ENCODE assay signal across 8 cellular contexts in genomic region chr19:13153627-13154240, GRCh38. TPM values are rescaled to one million over a fixed set of nuclear protein-coding genes. Genes with fewer than 3 reads are reported as not detected.
DNase-seq lines count a peak whose midpoint lies in the region; ATAC-seq, FAIRE-seq and TF ChIP-seq lines count a peak whose summit lies in the region.

No MANE protein-coding gene starts in this region.

- H3K36me3 ChIP-seq in CD4-positive, CD25-positive, alpha-beta regulatory T cell (ENCODE audit: control insufficient read depth, insufficient read depth, low read length): no peaks in the 10 kb centered on the region
- H3K36me3 ChIP-seq in HUES48 (ENCODE audit: control insufficient read depth, insufficient read depth, low read length) (0 out of 2 replicates have a peak, but pooled peaks cover 3% of the 10 kb centered on the region), prostate gland (no peaks in the 10 kb centered on the region)

- H3K27ac ChIP-seq in CD4-positive, CD25-positive, alpha-beta regulatory T cell (ENCODE audit: insufficient read depth, low read length, poor library complexity, severe bottlenecking): peak overlapping the region; percentile 97
- H3K27ac ChIP-seq in HUES48 (ENCODE audit: low read depth, low read length) (peak overlapping the region; percentile 100), prostate gland (peak overlapping the region; percentile 98 to 100)

- no peak for ATAC-seq in CD4-positive, CD25-positive, alpha-beta regulatory T cell (ENCODE audit: low read depth in 2 of 2)
- ATAC-seq in activated T-cell treated with anti-CD3 and anti-CD28 coated beads, Interleukin-2, amount 50 U/mL, for 72 hours (replicated peaks in 1 of 2): no peak
- ATAC-seq in HG02973 (IDR thresholded peaks at IDR 0.05; ENCODE audit: unreplicated experiment): no peak

- WGBS in prostate gland: under 1% methylated on average over 51 of the region's 63 CpGs

- no peaks in the 10 kb centered on the region for H3K27me3 ChIP-seq in CD4-positive, CD25-positive, alpha-beta regulatory T cell (ENCODE audit: control insufficient read depth, insufficient read depth, low read length)
- H3K27me3 ChIP-seq in HUES48 (ENCODE audit: control insufficient read depth, insufficient read depth, low read length): no peaks in the 10 kb centered on the region
- no peaks in the 10 kb centered on the region for H3K27me3 ChIP-seq in prostate gland (replicated peaks; ENCODE audit: insufficient read depth)

- TF ChIP-seq POLR2A in prostate gland (IDR thresholded peaks at IDR 0.05): no peak

- H3K9me3 Mint-ChIP-seq in CD4-positive, CD25-positive, alpha-beta regulatory T cell: peaks cover 0 to 5% (median 1%) of the 10 kb centered on the region in 7 donors
- H3K9me3 Mint-ChIP-seq in activated T-cell treated with anti-CD3 and anti-CD28 coated beads, Interleukin-2, amount 50 U/mL, for 72 hours: no peaks in the 10 kb centered on the region

- peak overlapping the region; percentile 98 for H3K4me3 ChIP-seq in CD4-positive, CD25-positive, alpha-beta regulatory T cell (ENCODE audit: low read depth, low read length)
- peak overlapping the region; percentile 86 for H3K4me3 ChIP-seq in HUES48 (ENCODE audit: low read depth, low read length)
- peak overlapping the region; percentile 83 to 89 for H3K4me3 ChIP-seq in prostate gland

- H3K4me3 Mint-ChIP-seq in CD4-positive, CD25-positive, alpha-beta regulatory T cell: peak overlapping the region; percentile 94 to 99 (median 98)
- H3K4me3 Mint-ChIP-seq in activated T-cell treated with anti-CD3 and anti-CD28 coated beads, Interleukin-2, amount 50 U/mL, for 72 hours: peak overlapping the region; percentile 89 to 99

- no peak for DNase-seq in CD4-positive, CD25-positive, alpha-beta regulatory T cell
- DNase-seq in activated T-cell treated with anti-CD3 and anti-CD28 coated beads, Interleukin-2, amount 50 U/mL, for 72 hours: peak; percentile 25 to 36
- DNase-seq in germinal center (ENCODE audit: low spot score) (peak; percentile 30), prostate gland (ENCODE audit: low spot score) (no peak), HTR-8/SVneo (ENCODE audit: insufficient read length, low spot score) (no peak), A172 (ENCODE audit: low spot score) (no peak)

- peak overlapping the region; percentile 97 for H3K9ac ChIP-seq in HUES48 (ENCODE audit: low read depth, low read length)

- TF ChIP-seq CTCF in prostate gland (IDR thresholded peaks at IDR 0.05): no peak

- intact Hi-C loops in prostate gland (cut with DNase I): loop anchor here (5.0 to 10.0 kb wide), 2 partner anchors 109 to 711 kb away; no protein-coding TSS in a partner anchor

- peak overlapping the region; percentile 99 to 100 (median 99) for H3K27ac Mint-ChIP-seq in CD4-positive, CD25-positive, alpha-beta regulatory T cell
- peak overlapping the region; percentile 98 for H3K27ac Mint-ChIP-seq in activated T-cell treated with anti-CD3 and anti-CD28 coated beads, Interleukin-2, amount 50 U/mL, for 72 hours

- no peaks in the 10 kb centered on the region for H3K9me3 ChIP-seq in CD4-positive, CD25-positive, alpha-beta regulatory T cell (ENCODE audit: control insufficient read depth in 2 of 2, low read length in 2 of 2)
- H3K9me3 ChIP-seq in HUES48 (ENCODE audit: control insufficient read depth, insufficient read depth, low read length) (no peaks in the 10 kb centered on the region), prostate gland (no peaks in the 10 kb centered on the region)

- H3K4me1 ChIP-seq in CD4-positive, CD25-positive, alpha-beta regulatory T cell (ENCODE audit: control insufficient read depth, insufficient read depth, low read length, poor library complexity, severe bottlenecking): peaks cover 60% of the 10 kb centered on the region
- H3K4me1 ChIP-seq in HUES48 (ENCODE audit: control insufficient read depth, insufficient read depth, low read length): peaks cover 5% of the 10 kb centered on the region
- H3K4me1 ChIP-seq in prostate gland (replicated peaks): peaks cover 6% of the 10 kb centered on the region

- peaks cover 29% of the 10 kb centered on the region for H3K27me3 Mint-ChIP-seq in CD4-positive, CD25-positive, alpha-beta regulatory T cell
- H3K27me3 Mint-ChIP-seq in activated T-cell treated with anti-CD3 and anti-CD28 coated beads, Interleukin-2, amount 50 U/mL, for 72 hours (ENCODE audit: low read depth): no peaks in the 10 kb centered on the region

- FAIRE-seq in HTR-8/SVneo (lab: Jason Lieb, UNC): no peak

- peaks cover 14% of the 10 kb centered on the region for H3K36me3 Mint-ChIP-seq in CD4-positive, CD25-positive, alpha-beta regulatory T cell
- peaks cover 13 to 19% of the 10 kb centered on the region in 2 donors for H3K36me3 Mint-ChIP-seq in activated T-cell treated with anti-CD3 and anti-CD28 coated beads, Interleukin-2, amount 50 U/mL, for 72 hours (ENCODE audit: insufficient read depth in 2 of 2)

- H3K4me1 Mint-ChIP-seq in CD4-positive, CD25-positive, alpha-beta regulatory T cell: peaks cover 0 to 52% (median 30%) of the 10 kb centered on the region in 4 donors
- peaks cover 44% of the 10 kb centered on the region for H3K4me1 Mint-ChIP-seq in activated T-cell treated with anti-CD3 and anti-CD28 coated beads, Interleukin-2, amount 50 U/mL, for 72 hours (ENCODE audit: low read depth)

RNA-seq across cellular contexts. Expression of gene IER2, which starts 3.5 kb away (rescaled TPM):
- total RNA-seq in CD4-positive, CD25-positive, alpha-beta regulatory T cell: 478 TPM
- polyA plus RNA-seq in CD4-positive, CD25-positive, alpha-beta regulatory T cell: 100 to 1,000 TPM; 144 to 234 (median 197) TPM
- 100 to 1,000 TPM; 168 to 184 TPM for total RNA-seq in activated T-cell treated with anti-CD3 and anti-CD28 coated beads, Interleukin-2, amount 50 U/mL, for 72 hours
- 10 to 100 TPM; 34.7 to 75.7 TPM for total RNA-seq in prostate gland
- total RNA-seq in A172 (2014; rRNA removed; shearing (Covaris generic)): 37.3 and 61.1 TPM in 2 replicates

RNA-seq across cellular contexts. Expression of gene STX10, which starts 3.6 kb away (rescaled TPM):
- total RNA-seq in CD4-positive, CD25-positive, alpha-beta regulatory T cell: 56.5 TPM
- polyA plus RNA-seq in CD4-positive, CD25-positive, alpha-beta regulatory T cell: 10 to 100 TPM; 52.4 to 68.2 (median 58.9) TPM
- total RNA-seq in activated T-cell treated with anti-CD3 and anti-CD28 coated beads, Interleukin-2, amount 50 U/mL, for 72 hours: 10 to 100 TPM; 73.9 to 89.9 TPM
- 10 to 100 TPM; 42.5 to 48.6 TPM for total RNA-seq in prostate gland
- 129 and 147 TPM in 2 replicates for total RNA-seq in A172 (2014; rRNA removed; shearing (Covaris generic))

RNA-seq across cellular contexts. Expression of gene NACC1, which starts 35.7 kb away (rescaled TPM):
- 25.4 TPM for total RNA-seq in CD4-positive, CD25-positive, alpha-beta regulatory T cell
- 1 to 10 TPM in 2 of 4 donors, under 1 TPM in 2; 0.71 to 2.5 (median 1.2) TPM for polyA plus RNA-seq in CD4-positive, CD25-positive, alpha-beta regulatory T cell
- total RNA-seq in activated T-cell treated with anti-CD3 and anti-CD28 coated beads, Interleukin-2, amount 50 U/mL, for 72 hours: 10 to 100 TPM; 53.6 to 76.0 TPM
- 10 to 100 TPM; 52.4 to 91.9 TPM for total RNA-seq in prostate gland
- total RNA-seq in A172 (2014; rRNA removed; shearing (Covaris generic)): 85.9 and 101 TPM in 2 replicates

RNA-seq across cellular contexts. Expression of gene TRMT1, which starts 37.2 kb away (rescaled TPM):
- 57.6 TPM for total RNA-seq in CD4-positive, CD25-positive, alpha-beta regulatory T cell
- polyA plus RNA-seq in CD4-positive, CD25-positive, alpha-beta regulatory T cell: 10 to 100 TPM; 16.0 to 22.3 (median 19.9) TPM
- 10 to 100 TPM; 41.0 to 46.0 TPM for total RNA-seq in activated T-cell treated with anti-CD3 and anti-CD28 coated beads, Interleukin-2, amount 50 U/mL, for 72 hours
- total RNA-seq in prostate gland: 10 to 100 TPM; 23.3 to 55.4 TPM
- 46.7 and 49.1 TPM in 2 replicates for total RNA-seq in A172 (2014; rRNA removed; shearing (Covaris generic))

RNA-seq across cellular contexts. Expression of gene LYL1, which starts 51.1 kb away (rescaled TPM):
- total RNA-seq in CD4-positive, CD25-positive, alpha-beta regulatory T cell: 8.7 TPM
- polyA plus RNA-seq in CD4-positive, CD25-positive, alpha-beta regulatory T cell: 10 to 100 TPM in 1 of 4 donors, 1 to 10 TPM in 3; 6.5 to 14.2 (median 7.5) TPM
- 1 to 10 TPM; 4.8 to 6.3 TPM for total RNA-seq in activated T-cell treated with anti-CD3 and anti-CD28 coated beads, Interleukin-2, amount 50 U/mL, for 72 hours
- total RNA-seq in prostate gland: 10 to 100 TPM in 1 of 2 donors, 1 to 10 TPM in 1; 4.6 to 13.3 TPM
- not detected in 2 replicates for total RNA-seq in A172 (2014; rRNA removed; shearing (Covaris generic))

Comparison
In these comparisons a context has a peak if more than half of its experiments do, and no peak if none do; other contexts are left out.
1. DNase-seq: peak in activated T-cell treated with anti-CD3 and anti-CD28 coated beads, Interleukin-2, amount 50 U/mL, for 72 hours (2 of 2) and germinal center (single experiment); none in CD4-positive, CD25-positive, alpha-beta regulatory T cell (0 of 3), prostate gland (single experiment), HTR-8/SVneo (single experiment) and A172 (single experiment).
2. Peak in every context shown above with its lines, with median percentiles within 50 percentile points of each other: H3K27ac ChIP-seq and H3K4me3 ChIP-seq.